In genomic region chr1:150115121-150115520, GRCh38 we compare ENCODE assay signal across 19 cellular contexts.
"Had no signal": no experiment of that assay in that cellular context is flagged by ENCODE, and none has a peak within 500 bp of the region (broad histone marks: within the 10 kb centered on the region; RNA-seq: fewer than 3 reads in every experiment).

No MANE protein-coding gene starts in this region.

- H3K27ac ChIP-seq: HL-60 had no signal

- DNase-seq: Karpas-422, KG1, MM.1S, NCI-H1092 treated with DMSO at 0.1 percent for 48 hours, NCI-H1436, NCI-H187, NCI-H2029, NCI-H2081 treated with DMSO at 0.1 percent for 48 hours, NCI-H2171, NCI-H226, NCI-H446, NCI-H510A, NCI-H524 treated with DMSO at 0.1 percent for 48 hours, NCI-H69, NCI-H774, RPMI8226, SHP77 had no signal

- H3K4me3 Mint-ChIP-seq: IgD-negative memory B cell had no signal

- H3K27me3 Mint-ChIP-seq: IgD-negative memory B cell had no signal
